ENCODE assay signal across 14 cellular contexts in genomic region chr15:48939686-48940085, GRCh38. TPM values are rescaled to one million over a fixed set of nuclear protein-coding genes. Genes with fewer than 3 reads are reported as not detected.
DNase-seq lines count a peak whose midpoint lies in the region; ATAC-seq, FAIRE-seq and TF ChIP-seq lines count a peak whose summit lies in the region.
"Had no signal": no experiment of that assay in that cellular context is flagged by ENCODE, and none has a peak within 500 bp of the region (broad histone marks: within the 10 kb centered on the region; RNA-seq: fewer than 3 reads in every experiment).

No MANE protein-coding gene starts in this region.

- H2BK5ac ChIP-seq in mesendoderm (ENCODE audit: low read length), result no peak overlapping the region

- WGBS in heart left ventricle, 4 donors, result 83 to 98% (median 88%) methylated on average over 2 of the region's 2 CpGs
- WGBS in mesendoderm (ENCODE audit: extremely low coverage, insufficient coverage, low lambda C conversion rate), result no CpG with 5 or more reads among the region's 2 CpGs

- no peaks in the 10 kb centered on the region for H3K79me1 ChIP-seq in mesendoderm (ENCODE audit: low read length)

- H3K18ac ChIP-seq in mesendoderm (ENCODE audit: low read length), result no peak overlapping the region

- DNase-seq in heart left ventricle (peak in 1 of 5 donors; percentile 31), right atrium auricular region (ENCODE audit: low spot score) (no peak), PC-3 (peak; percentile 89), endothelial cell of umbilical vein (ENCODE audit: low read depth, low spot score) (no peak), iPS-NIHi7 (ENCODE audit: extremely low spot score) (no peak), mesendoderm (no peak), anterior cingulate cortex (lab: John Stamatoyannopoulos, UW) (no peak)
- DNase-seq: effector CD4-positive, alpha-beta T cell; NCI-H774; T-helper 9 cell had no signal

- H3K4me1 ChIP-seq in heart left ventricle (peaks cover 0 to 2% (median 0%) of the 10 kb centered on the region in 12 donors), right atrium auricular region (peaks cover 0 to 13% of the 10 kb centered on the region in 2 donors), PC-3 (ENCODE audit: insufficient read depth, low read length) (peaks cover 40% of the 10 kb centered on the region), endothelial cell of umbilical vein (ENCODE audit: control insufficient read depth, extremely low read depth, insufficient read depth, low read length) (no peaks in the 10 kb centered on the region), skeletal muscle satellite cell (ENCODE audit: control insufficient read depth, insufficient read depth, low read length) (peaks cover 34% of the 10 kb centered on the region), mesendoderm (ENCODE audit: control insufficient read depth, low read depth, low read length) (no peaks in the 10 kb centered on the region)
- H3K4me1 ChIP-seq: parathyroid adenoma had no signal

- intact Hi-C loops in heart left ventricle (cut with DNase I), result no loop called here
- intact Hi-C loops in PC-3 (cut with micrococcal nuclease), result no loop called here
- intact Hi-C loops in endothelial cell of umbilical vein (cut with micrococcal nuclease), result no loop called here

- no peak overlapping the region for H3K23ac ChIP-seq in mesendoderm (ENCODE audit: low read length)

- no peaks in the 10 kb centered on the region for H3F3A ChIP-seq in PC-3 (ENCODE audit: low read length, unreplicated experiment)

- H3K27me3 ChIP-seq in heart left ventricle (no peaks in the 10 kb centered on the region), right atrium auricular region (no peaks in the 10 kb centered on the region), PC-3 (ENCODE audit: low read length) (no peaks in the 10 kb centered on the region), endothelial cell of umbilical vein (ENCODE audit: control insufficient read depth in 2 of 2, insufficient read depth in 2 of 2, low read length in 2 of 2) (peaks cover 0 to 7% of the 10 kb centered on the region in 2 experiments), skeletal muscle satellite cell (ENCODE audit: control insufficient read depth, insufficient read depth, low read length) (no peaks in the 10 kb centered on the region), mesendoderm (ENCODE audit: insufficient read depth, low read length, poor library complexity) (no peaks in the 10 kb centered on the region)

- CTCF ChIA-PET in PC-3 (lab: Charles Lee), result interaction anchor here (1.1 to 1.5 kb wide), 3 partner anchors 24 to 36 kb away, joined by 3 to 4 read pairs (median 4); partner anchors contain the start of gene SHC4
- CTCF ChIA-PET in endothelial cell of umbilical vein (lab: Charles Lee), result interaction anchor here (3.4 kb wide), 1 partner anchor 36 kb away, joined by 13 read pairs; no protein-coding TSS in a partner anchor

- H3K36me3 ChIP-seq in heart left ventricle, result no peaks in the 10 kb centered on the region
- no peaks in the 10 kb centered on the region for H3K36me3 ChIP-seq in right atrium auricular region
- H3K36me3 ChIP-seq in PC-3 (ENCODE audit: low read depth, low read length), result no peaks in the 10 kb centered on the region
- no peaks in the 10 kb centered on the region for H3K36me3 ChIP-seq in endothelial cell of umbilical vein (ENCODE audit: control insufficient read depth in 2 of 2, extremely low read depth in 1 of 2, insufficient read depth in 2 of 2, low read length in 2 of 2)
- no peaks in the 10 kb centered on the region for H3K36me3 ChIP-seq in skeletal muscle satellite cell (ENCODE audit: insufficient read depth, low read length)
- H3K36me3 ChIP-seq in mesendoderm (ENCODE audit: control insufficient read depth, insufficient read depth, low read length), result no peaks in the 10 kb centered on the region

- H3K4me3 ChIP-seq in heart left ventricle, result no peak overlapping the region
- no peak overlapping the region for H3K4me3 ChIP-seq in right atrium auricular region
- 0 out of 2 replicates have a peak overlapping the region, but pooled peaks have one; percentile 3 for H3K4me3 ChIP-seq in PC-3 (ENCODE audit: low read length)
- no peak overlapping the region for H3K4me3 ChIP-seq in endothelial cell of umbilical vein (replicated peaks in 1 of 3; ENCODE audit: insufficient read depth in 1 of 3, low read depth in 1 of 3, low read length in 3 of 3)
- peak overlapping the region; percentile 11 for H3K4me3 ChIP-seq in skeletal muscle satellite cell (ENCODE audit: low read length)
- H3K4me3 ChIP-seq in mesendoderm (ENCODE audit: low read length), result no peak overlapping the region

- no peak overlapping the region for H2AK5ac ChIP-seq in mesendoderm (ENCODE audit: low read length)

- H3K9me1 ChIP-seq in endothelial cell of umbilical vein (replicated peaks; ENCODE audit: control insufficient read depth, extremely low read depth, insufficient read depth, low read length), result no peaks in the 10 kb centered on the region

- H3K9me3 ChIP-seq in heart left ventricle (no peaks in the 10 kb centered on the region), right atrium auricular region (no peaks in the 10 kb centered on the region), PC-3 (ENCODE audit: low read length) (no peaks in the 10 kb centered on the region), endothelial cell of umbilical vein (replicated peaks; ENCODE audit: control insufficient read depth, insufficient read depth, low read length) (no peaks in the 10 kb centered on the region), skeletal muscle satellite cell (replicated peaks; ENCODE audit: low read length) (no peaks in the 10 kb centered on the region)

- H3K79me2 ChIP-seq in PC-3 (ENCODE audit: low read length), result no peaks in the 10 kb centered on the region
- H3K79me2 ChIP-seq in endothelial cell of umbilical vein (ENCODE audit: control insufficient read depth, insufficient read depth, low read length), result no peaks in the 10 kb centered on the region
- no peaks in the 10 kb centered on the region for H3K79me2 ChIP-seq in mesendoderm (ENCODE audit: control insufficient read depth, insufficient read depth, low read length)
- H3K79me2 ChIP-seq: parathyroid adenoma had no signal

- TF ChIP-seq POLR2A in heart left ventricle (IDR thresholded peaks at IDR 0.05) (no peak), endothelial cell of umbilical vein (IDR thresholded peaks at IDR 0.05; ENCODE audit: low read depth, low read length) (no peak)

- H3K56ac ChIP-seq in mesendoderm (ENCODE audit: low read length), result no peak overlapping the region

- H4K20me1 ChIP-seq in PC-3 (ENCODE audit: low read length), result no peaks in the 10 kb centered on the region
- H4K20me1 ChIP-seq in endothelial cell of umbilical vein (replicated peaks; ENCODE audit: control insufficient read depth, extremely low read depth, insufficient read depth, low read length), result no peaks in the 10 kb centered on the region

- H3K9ac ChIP-seq in PC-3 (ENCODE audit: low read length) (peak overlapping the region; percentile 94), endothelial cell of umbilical vein (replicated peaks; ENCODE audit: extremely low read depth, insufficient read depth, low read length) (no peak overlapping the region), skeletal muscle satellite cell (ENCODE audit: low read depth, low read length) (peak overlapping the region; percentile 54), mesendoderm (ENCODE audit: low read length) (no peak overlapping the region)
- H3K9ac ChIP-seq: parathyroid adenoma had no signal

- H3K9me2 ChIP-seq in PC-3 (replicated peaks; ENCODE audit: low read length), result 0 out of 2 replicates have a peak, but pooled peaks cover 4% of the 10 kb centered on the region

- H3K4me2 ChIP-seq in PC-3 (ENCODE audit: low read length) (peak overlapping the region; percentile 45), endothelial cell of umbilical vein (ENCODE audit: insufficient read depth, low read length) (no peak overlapping the region), skeletal muscle satellite cell (ENCODE audit: low read length) (peak overlapping the region; percentile 15), mesendoderm (ENCODE audit: low read length) (no peak overlapping the region)

- TF ChIP-seq CTCF in heart left ventricle (IDR thresholded peaks at IDR 0.05) (no peak), right atrium auricular region (IDR thresholded peaks at IDR 0.05) (no peak), PC-3 (conservative IDR thresholded peaks at IDR 0.05; ENCODE audit: low read depth, low read length) (no peak), endothelial cell of umbilical vein (IDR thresholded peaks at IDR 0.05; ENCODE audit: extremely low read depth in 1 of 2, insufficient read depth in 1 of 2, low read depth in 1 of 2, low read length in 2 of 2) (no peak)

- no TSS peak for BruUV-seq in PC-3 (replicated peaks; lab: Mats Ljungman, UMichigan)
- BruUV-seq in endothelial cell of umbilical vein (replicated peaks; lab: Mats Ljungman, UMichigan), result no TSS peak

- H4K8ac ChIP-seq in mesendoderm (ENCODE audit: low read depth, low read length), result no peak overlapping the region

- no peak overlapping the region for H2BK120ac ChIP-seq in mesendoderm (ENCODE audit: low read depth, low read length)

- no peak overlapping the region for H2BK15ac ChIP-seq in mesendoderm (replicated peaks; ENCODE audit: low read depth)

- FAIRE-seq in endothelial cell of umbilical vein (lab: Jason Lieb, UNC), result no peak
- FAIRE-seq: islet of Langerhans had no signal

- dilution Hi-C loops in endothelial cell of umbilical vein (cut with MboI; ENCODE audit: extremely low pct_ligation_motif_present, low sequenced_read_pairs), result no loop called here

- POLR2A ChIA-PET in PC-3 (lab: Charles Lee; ENCODE audit: unreplicated experiment), result interaction anchor here (0.6 to 0.9 kb wide), 3 partner anchors 10 to 557 kb away, joined by 3 read pairs; no protein-coding TSS in a partner anchor
- POLR2A ChIA-PET in endothelial cell of umbilical vein (lab: Charles Lee), result no interaction called here

- peak overlapping the region in 1 of 12 donors; percentile 3 for H3K27ac ChIP-seq in heart left ventricle
- H3K27ac ChIP-seq in right atrium auricular region, result peak overlapping the region in 1 of 2 donors; percentile 13
- H3K27ac ChIP-seq in PC-3 (ENCODE audit: low read length), result peak overlapping the region; percentile 100
- H3K27ac ChIP-seq in endothelial cell of umbilical vein (ENCODE audit: insufficient read depth, low read depth, low read length), result no peak overlapping the region
- no peak overlapping the region for H3K27ac ChIP-seq in mesendoderm (ENCODE audit: low read depth, low read length)
- H3K27ac ChIP-seq: C4-2B, parathyroid adenoma had no signal

- ATAC-seq in heart left ventricle (peak in 3 of 4 donors; percentile 52 to 90 (median 83)), PC-3 (peak; percentile 76)

- no peak overlapping the region for H2AFZ ChIP-seq in PC-3 (ENCODE audit: low read length)
- no peak overlapping the region for H2AFZ ChIP-seq in endothelial cell of umbilical vein (ENCODE audit: low read depth, low read length)
- H2AFZ ChIP-seq: parathyroid adenoma had no signal

- no peak overlapping the region for H3K4ac ChIP-seq in mesendoderm (ENCODE audit: low read depth, low read length)

- H4K5ac ChIP-seq in mesendoderm (ENCODE audit: low read length), result no peak overlapping the region

RNA-seq across cellular contexts. Expression of gene SHC4, which starts 24.0 kb away (rescaled TPM):
- total RNA-seq in heart left ventricle (1 to 10 TPM; 1.8 to 4.1 (median 2.6) TPM), right atrium auricular region (1 to 10 TPM; 4.9 to 5.3 TPM), PC-3 (2014; rRNA removed) (2.4 and 4.3 TPM in 2 replicates), endothelial cell of umbilical vein (0.20 TPM in 1 of 2 replicates, not detected in the other)
- polyA plus RNA-seq in heart left ventricle (1 to 10 TPM; 1.3 to 1.5 TPM), endothelial cell of umbilical vein (0.10 TPM in 1 of 2 replicates, not detected in the other)
- 0.04 and 0.13 TPM in 2 replicates for polyA plus RNA-seq in endothelial cell of umbilical vein (2011; cell fraction: cytosol; rRNA removed)
- polyA plus RNA-seq in endothelial cell of umbilical vein (2011; cell fraction: nucleus; rRNA removed), result 0.49 and 0.84 TPM in 2 replicates
- polyA plus RNA-seq in endothelial cell of umbilical vein (2012), result 0.15 and 0.18 TPM in 2 replicates
- polyA minus RNA-seq in endothelial cell of umbilical vein, result 0.38 and 1.2 TPM in 2 replicates
- 1.0 TPM for polyA minus RNA-seq in endothelial cell of umbilical vein (2011; cell fraction: cytosol; rRNA and poly(A)+ RNA removed)
- polyA minus RNA-seq in endothelial cell of umbilical vein (2011; cell fraction: nucleus; rRNA and poly(A)+ RNA removed), result 0.43 and 0.63 TPM in 2 replicates
- 0.87 and 1.3 TPM in 2 replicates for total RNA-seq in skeletal muscle satellite cell (2012; rRNA removed)
- 0.13 TPM for polyA plus RNA-seq in mesendoderm (2013, experiment 1 of 2)
- 0.13 TPM for polyA plus RNA-seq in mesendoderm (2013, experiment 2 of 2)

Comparison
In these comparisons a context has a peak if more than half of its experiments do, and no peak if none do; other contexts are left out.
1. H3K4me3 ChIP-seq: peak in PC-3 (single experiment) and skeletal muscle satellite cell (single experiment); none in heart left ventricle (0 of 12), right atrium auricular region (0 of 2), endothelial cell of umbilical vein (0 of 3) and mesendoderm (single experiment).
2. H3K4me2 ChIP-seq: peak in PC-3 (single experiment) and skeletal muscle satellite cell (single experiment); none in endothelial cell of umbilical vein (single experiment) and mesendoderm (single experiment).
3. H3K9ac ChIP-seq: peak in PC-3 (single experiment) and skeletal muscle satellite cell (single experiment); none in endothelial cell of umbilical vein (single experiment) and mesendoderm (single experiment).